ENCODE assay signal across 9 cellular contexts in genomic region chr9:131667576-131667975, GRCh38.
A peak's percentile ranks its signal among the peaks of the same experiment; 100 is the strongest.
DNase-seq lines count a peak whose midpoint lies in the region; ATAC-seq, FAIRE-seq and TF ChIP-seq lines count a peak whose summit lies in the region.
"Had no signal": no experiment of that assay in that cellular context is flagged by ENCODE, and none has a peak within 500 bp of the region (broad histone marks: within the 10 kb centered on the region; RNA-seq: fewer than 3 reads in every experiment).

No MANE protein-coding gene starts in this region.

- peaks cover 15% of the 10 kb centered on the region; the same call in 1 of the 3 replicates for H3K9me3 ChIP-seq in A549
- no peaks in the 10 kb centered on the region for H3K9me3 ChIP-seq in OCI-LY1 (ENCODE audit: low read length)

- no peaks in the 10 kb centered on the region for H3K27me3 Mint-ChIP-seq in activated naive CD4-positive, alpha-beta T cell treated with anti-CD3 and anti-CD28 coated beads for 36 hours (ENCODE audit: low read depth)
- no peaks in the 10 kb centered on the region for H3K27me3 Mint-ChIP-seq in natural killer cell (ENCODE audit: low read depth in 2 of 2)

- peak overlapping the region; percentile 90 for H3K27ac Mint-ChIP-seq in activated naive CD4-positive, alpha-beta T cell treated with anti-CD3 and anti-CD28 coated beads for 36 hours
- peak overlapping the region; percentile 98 to 99 for H3K27ac Mint-ChIP-seq in natural killer cell

- DNase-seq in A549 (ENCODE audit: low read depth in 1 of 2, low spot score in 1 of 2) (no peak), natural killer cell (peak; percentile 53), NCI-H82 treated with DMSO at 0.1 percent for 48 hours (lab: John Stamatoyannopoulos, UW; ENCODE audit: unreplicated experiment) (no peak)
- DNase-seq in activated naive CD4-positive, alpha-beta T cell treated with anti-CD3 and anti-CD28 coated beads for 36 hours: peak; percentile 89
- DNase-seq: NCI-H524 had no signal

- H3K36me3 Mint-ChIP-seq in activated naive CD4-positive, alpha-beta T cell treated with anti-CD3 and anti-CD28 coated beads for 36 hours (ENCODE audit: low read depth): peaks cover 2% of the 10 kb centered on the region
- H3K36me3 Mint-ChIP-seq in natural killer cell: no peaks in the 10 kb centered on the region

- no peak overlapping the region for H2AFZ ChIP-seq in OCI-LY1 (ENCODE audit: low read length)

- peaks cover 20% of the 10 kb centered on the region for H3K4me1 ChIP-seq in A549
- peaks cover 99% of the 10 kb centered on the region for H3K4me1 ChIP-seq in OCI-LY1 (ENCODE audit: insufficient read depth, low read length, severe bottlenecking)

- no peaks in the 10 kb centered on the region for H3K27me3 ChIP-seq in OCI-LY1 (ENCODE audit: insufficient read depth, low read length)

- H4K20me1 ChIP-seq in OCI-LY1 (ENCODE audit: insufficient read depth, low read length): no peaks in the 10 kb centered on the region

- H3K36me3 ChIP-seq in OCI-LY1 (ENCODE audit: insufficient read depth, low read length): peaks cover 55% of the 10 kb centered on the region

- no peaks in the 10 kb centered on the region for H3F3A ChIP-seq in OCI-LY1 (ENCODE audit: insufficient read depth, low read length)

- TF ChIP-seq POLR2A in A549 (IDR thresholded peaks at IDR 0.05; ENCODE audit: low read length): no peak

- peak overlapping the region; percentile 90 for H3K9ac ChIP-seq in OCI-LY1 (ENCODE audit: low read length)

- peaks cover 79% of the 10 kb centered on the region for H3K4me1 Mint-ChIP-seq in activated naive CD4-positive, alpha-beta T cell treated with anti-CD3 and anti-CD28 coated beads for 36 hours (ENCODE audit: low read depth)
- H3K4me1 Mint-ChIP-seq in natural killer cell: peaks cover 91 to 93% of the 10 kb centered on the region in 2 donors

- POLR2A ChIA-PET in A549 (lab: Yijun Ruan, JAX): no interaction called here

- intact Hi-C loops in activated naive CD4-positive, alpha-beta T cell treated with anti-CD3 and anti-CD28 coated beads for 36 hours (cut with micrococcal nuclease): loop anchor here (5.0 kb wide), 5 partner anchors 165 to 685 kb away; partner anchors contain the start of genes POMT1 and SETX
- intact Hi-C loops in natural killer cell (cut with micrococcal nuclease): loop anchor here (5.0 to 10.0 kb wide), 2 partner anchors 260 to 687 kb away; partner anchors contain the start of gene SETX

- peak overlapping the region; percentile 59 for H3K4me3 Mint-ChIP-seq in activated naive CD4-positive, alpha-beta T cell treated with anti-CD3 and anti-CD28 coated beads for 36 hours
- peak overlapping the region; percentile 70 for H3K4me3 Mint-ChIP-seq in natural killer cell

- no peak for TF ChIP-seq RAD21 in A549 (conservative IDR thresholded peaks at IDR 0.05 in 1 of 2, IDR thresholded peaks at IDR 0.05 in 1 of 2)

- no peaks in the 10 kb centered on the region for H3K9me3 Mint-ChIP-seq in activated naive CD4-positive, alpha-beta T cell treated with anti-CD3 and anti-CD28 coated beads for 36 hours
- H3K9me3 Mint-ChIP-seq in natural killer cell: no peaks in the 10 kb centered on the region

- H3K4me3 ChIP-seq in A549: no peak overlapping the region
- peak overlapping the region; percentile 88 for H3K4me3 ChIP-seq in OCI-LY1 (ENCODE audit: low read depth, low read length, poor library complexity, severe bottlenecking)

- no peak for FAIRE-seq in A549 (lab: Jason Lieb, UNC)

- no peaks in the 10 kb centered on the region for H3K9me2 ChIP-seq in OCI-LY1 (ENCODE audit: low read depth, low read length)

- TF ChIP-seq CTCF in A549 (IDR thresholded peaks at IDR 0.05): no peak
- no peak for TF ChIP-seq CTCF in OCI-LY1 (IDR thresholded peaks at IDR 0.05; ENCODE audit: low read length)
- no peak for TF ChIP-seq CTCF in natural killer cell (IDR thresholded peaks at IDR 0.05)

- H3K4me2 ChIP-seq in A549 (no peak overlapping the region), OCI-LY1 (ENCODE audit: low read length) (peak overlapping the region; percentile 88)

- peaks cover 93% of the 10 kb centered on the region for H3K79me2 ChIP-seq in OCI-LY1 (ENCODE audit: insufficient read depth, low read length)

- 76% methylated on average over 7 of the region's 7 CpGs for WGBS in A549 (ENCODE audit: missing lambda C conversion rate)

- CTCF ChIA-PET in A549 (lab: Yijun Ruan, JAX): no interaction called here
- CTCF ChIA-PET in activated naive CD4-positive, alpha-beta T cell treated with anti-CD3 and anti-CD28 coated beads for 36 hours (lab: Charles Lee): interaction anchor here (0.6 to 2.0 kb wide), 4 partner anchors 8 to 71 kb away, joined by 4 read pairs; no protein-coding TSS in a partner anchor

- ATAC-seq in A549: no peak
- ATAC-seq in natural killer cell: peak; percentile 14 to 51 (median 50)
- ATAC-seq in GM21515 (IDR thresholded peaks at IDR 0.05; ENCODE audit: unreplicated experiment): no peak
- ATAC-seq in HG02588 (IDR thresholded peaks at IDR 0.05; ENCODE audit: unreplicated experiment): no peak
- no peak for ATAC-seq in HG03039 (IDR thresholded peaks at IDR 0.05; ENCODE audit: unreplicated experiment)

- no peak overlapping the region for H3K27ac ChIP-seq in A549
- peak overlapping the region; percentile 98 for H3K27ac ChIP-seq in OCI-LY1 (ENCODE audit: low read depth, low read length, poor library complexity, severe bottlenecking)

- no peak for TF ChIP-seq EP300 in A549 (IDR thresholded peaks at IDR 0.05)

TF ChIP-seq in A549, 52 proteins besides CTCF, POLR2A, EP300 and RAD21:
- TF ChIP-seq NFE2L2 (conservative IDR thresholded peaks at IDR 0.05; ENCODE audit: low read length) (no peak), MAFK (IDR thresholded peaks at IDR 0.05; ENCODE audit: partially characterized antibody) (peak; percentile 39), BCL3 (IDR thresholded peaks at IDR 0.05) (no peak)

Comparison
In these comparisons a context has a peak if more than half of its experiments do, and no peak if none do; other contexts are left out.
1. ATAC-seq: peak in natural killer cell (3 of 3); none in A549 (0 of 2), GM21515 (single experiment), HG02588 (single experiment) and HG03039 (single experiment).
2. DNase-seq: peak in activated naive CD4-positive, alpha-beta T cell treated with anti-CD3 and anti-CD28 coated beads for 36 hours (single experiment) and natural killer cell (single experiment); none in A549 (0 of 2) and NCI-H82 treated with DMSO at 0.1 percent for 48 hours (single experiment).